ENCODE assay signal across 13 cellular contexts in genomic region chr13:96003304-96003703, GRCh38. TPM values are rescaled to one million over a fixed set of nuclear protein-coding genes. Genes with fewer than 3 reads are reported as not detected.
DNase-seq lines count a peak whose midpoint lies in the region; ATAC-seq and TF ChIP-seq lines count a peak whose summit lies in the region.
"Had no signal": no experiment of that assay in that cellular context is flagged by ENCODE, and none has a peak within 500 bp of the region (broad histone marks: within the 10 kb centered on the region; RNA-seq: fewer than 3 reads in every experiment).

No MANE protein-coding gene starts in this region.

- no peak overlapping the region for H2AFZ ChIP-seq in hepatocyte

- H3K4me3 ChIP-seq in hepatocyte = no peak overlapping the region
- H3K4me3 ChIP-seq: BLaER1 treated with 17β-estradiol and CSF1 and Interleukin-3, amounts not matched to agents 10 nM and 100 nM had no signal

- H4K20me1 ChIP-seq in hepatocyte (ENCODE audit: insufficient read depth, poor library complexity, severe bottlenecking) = no peaks in the 10 kb centered on the region
- H4K20me1 ChIP-seq: BLaER1 treated with 17β-estradiol and CSF1 and Interleukin-3, amounts not matched to agents 10 nM and 100 nM had no signal

- no peak overlapping the region for H3K27ac ChIP-seq in hepatocyte
- H3K27ac ChIP-seq: BLaER1 treated with 17β-estradiol and CSF1 and Interleukin-3, amounts not matched to agents 10 nM and 100 nM had no signal

- no peaks in the 10 kb centered on the region for H3K4me1 ChIP-seq in hepatocyte (ENCODE audit: insufficient read depth)
- H3K4me1 ChIP-seq: BLaER1 treated with 17β-estradiol and CSF1 and Interleukin-3, amounts not matched to agents 10 nM and 100 nM had no signal

- H3K9me2 ChIP-seq in hepatocyte (replicated peaks; ENCODE audit: insufficient read depth) = no peaks in the 10 kb centered on the region

- H3K9me3 Mint-ChIP-seq in WTC11 = peaks cover 26% of the 10 kb centered on the region
- H3K9me3 Mint-ChIP-seq in activated T-helper 17 cell treated with anti-CD3 and anti-CD28 coated beads, Interleukin-2, amount 50 U/mL, for 72 hours = no peaks in the 10 kb centered on the region

- POLR2A ChIA-PET in WTC11 (lab: Charles Lee) = no interaction called here

- no peaks in the 10 kb centered on the region for H3K27me3 Mint-ChIP-seq in WTC11 (ENCODE audit: low read depth)
- H3K27me3 Mint-ChIP-seq in activated T-helper 17 cell treated with anti-CD3 and anti-CD28 coated beads, Interleukin-2, amount 50 U/mL, for 72 hours = no peaks in the 10 kb centered on the region

- ATAC-seq in WTC11 (peak; percentile 71), GM18873 (IDR thresholded peaks at IDR 0.05; ENCODE audit: low FRiP score, unreplicated experiment) (no peak)
- ATAC-seq in activated T-helper 17 cell treated with anti-CD3 and anti-CD28 coated beads, Interleukin-2, amount 50 U/mL, for 72 hours (replicated peaks) = no peak
- ATAC-seq: naive thymus-derived CD4-positive, alpha-beta T cell had no signal

- peaks cover 5% of the 10 kb centered on the region for H3K9me3 ChIP-seq in hepatocyte (ENCODE audit: low read depth)

- H3K4me3 Mint-ChIP-seq in WTC11 = no peak overlapping the region
- no peak overlapping the region for H3K4me3 Mint-ChIP-seq in activated T-helper 17 cell treated with anti-CD3 and anti-CD28 coated beads, Interleukin-2, amount 50 U/mL, for 72 hours
- H3K4me3 Mint-ChIP-seq: naive thymus-derived CD4-positive, alpha-beta T cell had no signal

- H3K36me3 Mint-ChIP-seq in WTC11 = peaks cover 27% of the 10 kb centered on the region
- H3K36me3 Mint-ChIP-seq in activated T-helper 17 cell treated with anti-CD3 and anti-CD28 coated beads, Interleukin-2, amount 50 U/mL, for 72 hours (ENCODE audit: low read depth) = no peaks in the 10 kb centered on the region
- H3K36me3 Mint-ChIP-seq: naive thymus-derived CD4-positive, alpha-beta T cell had no signal

- H3K27me3 ChIP-seq in hepatocyte = no peaks in the 10 kb centered on the region
- H3K27me3 ChIP-seq: BLaER1 treated with 17β-estradiol and CSF1 and Interleukin-3, amounts not matched to agents 10 nM and 100 nM had no signal

- H3K27ac Mint-ChIP-seq in WTC11 = peak overlapping the region; percentile 69
- no peak overlapping the region for H3K27ac Mint-ChIP-seq in activated T-helper 17 cell treated with anti-CD3 and anti-CD28 coated beads, Interleukin-2, amount 50 U/mL, for 72 hours
- H3K27ac Mint-ChIP-seq: naive thymus-derived CD4-positive, alpha-beta T cell had no signal

- CTCF ChIA-PET in WTC11 (lab: Charles Lee) = interaction anchor here (0.9 to 1.8 kb wide), 5 partner anchors 17 to 226 kb away, joined by 3 to 9 read pairs (median 4); partner anchors contain the start of gene UGGT2

- peaks cover 6% of the 10 kb centered on the region for H3K79me2 ChIP-seq in hepatocyte

- H3K4me1 Mint-ChIP-seq in WTC11 = peaks cover 56% of the 10 kb centered on the region
- no peaks in the 10 kb centered on the region for H3K4me1 Mint-ChIP-seq in activated T-helper 17 cell treated with anti-CD3 and anti-CD28 coated beads, Interleukin-2, amount 50 U/mL, for 72 hours
- H3K4me1 Mint-ChIP-seq: naive thymus-derived CD4-positive, alpha-beta T cell had no signal

- no peak overlapping the region for H3K4me2 ChIP-seq in hepatocyte
- H3K4me2 ChIP-seq: BLaER1 treated with 17β-estradiol and CSF1 and Interleukin-3, amounts not matched to agents 10 nM and 100 nM had no signal

- DNase-seq in ELR (ENCODE audit: low read depth) (peak; percentile 17), Kasumi-1 (lab: John Stamatoyannopoulos, UW) (peak; percentile 13 to 14), WTC11 (ENCODE audit: low spot score) (no peak), hepatocyte (ENCODE audit: low spot score) (peak; percentile 12), dedifferentiated amniotic fluid mesenchymal stem cell (ENCODE audit: extremely low spot score) (no peak), SW480 (ENCODE audit: low spot score) (no peak)
- DNase-seq: activated CD8-positive, alpha-beta memory T cell treated with anti-CD3 and anti-CD28 coated beads, Interleukin-2, amount 50 U/mL, for 4 hours; HCEC 1CT; naive thymus-derived CD4-positive, alpha-beta T cell; NCI-H1417 treated with DMSO at 0.1 percent for 48 hours had no signal

- TF ChIP-seq CTCF in WTC11 (IDR thresholded peaks at IDR 0.05) (no peak), hepatocyte (IDR thresholded peaks at IDR 0.05; ENCODE audit: poor library complexity) (peak; percentile 9)

- no peaks in the 10 kb centered on the region for H3K36me3 ChIP-seq in hepatocyte (replicated peaks; ENCODE audit: insufficient read depth, low read depth)
- H3K36me3 ChIP-seq: BLaER1 treated with 17β-estradiol and CSF1 and Interleukin-3, amounts not matched to agents 10 nM and 100 nM had no signal

TF ChIP-seq in WTC11, 78 proteins besides CTCF, POLR2A, EP300 and RAD21:
- no peak for TF ChIP-seq CREB1 (CRISPR knock-in tag; IDR thresholded peaks at IDR 0.05)
- TF ChIP-seq PRDM15 (CRISPR knock-in tag; IDR thresholded peaks at IDR 0.05) = no peak
- no peak for TF ChIP-seq EMX1 (CRISPR knock-in tag; IDR thresholded peaks at IDR 0.05)
- no peak for TF ChIP-seq FOXP1 (CRISPR knock-in tag; IDR thresholded peaks at IDR 0.05; ENCODE audit: borderline replicate concordance)

RNA-seq across cellular contexts. Expression of gene UGGT2, which starts 49.9 kb away (rescaled TPM):
- 31.1 to 32.3 TPM (median 32.0 TPM) in 3 replicates for total RNA-seq in WTC11 (2021)
- total RNA-seq in hepatocyte = 59.2 and 60.3 TPM in 2 replicates
- 23.6 and 27.1 TPM in 2 replicates for polyA plus RNA-seq in hepatocyte
- under 1 TPM; 0.24 to 0.67 TPM for total RNA-seq in activated T-helper 17 cell treated with anti-CD3 and anti-CD28 coated beads, Interleukin-2, amount 50 U/mL, for 72 hours
- polyA plus RNA-seq: naive thymus-derived CD4-positive, alpha-beta T cell had no signal

Comparison
In these comparisons a context has a peak if more than half of its experiments do, and no peak if none do; other contexts are left out.
1. DNase-seq: peak in ELR (single experiment), Kasumi-1 (2 of 2) and hepatocyte (single experiment); none in WTC11 (single experiment), dedifferentiated amniotic fluid mesenchymal stem cell (single experiment) and SW480 (single experiment).
2. RNA of gene UGGT2, which starts 49.9 kb away (total RNA-seq): 59.2 to 60.3 TPM in hepatocyte and 31.1 to 32.3 TPM in WTC11; 0.24 to 0.67 TPM in activated T-helper 17 cell treated with anti-CD3 and anti-CD28 coated beads, Interleukin-2, amount 50 U/mL, for 72 hours; every median in the first group is over 10 times any median in the second.